14 cellular contexts compared by ENCODE assay signal in genomic region chr7:149199234-149199990, GRCh38. TPM values are rescaled to one million over a fixed set of nuclear protein-coding genes. Genes with fewer than 3 reads are reported as not detected.
DNase-seq lines count a peak whose midpoint lies in the region; ATAC-seq and TF ChIP-seq lines count a peak whose summit lies in the region.
"Had no signal": no experiment of that assay in that cellular context is flagged by ENCODE, and none has a peak within 500 bp of the region (broad histone marks: within the 10 kb centered on the region; RNA-seq: fewer than 3 reads in every experiment).

No MANE protein-coding gene starts in this region.

- in situ Hi-C loops in astrocyte of the spinal cord (cut with HindIII; ENCODE audit: low sequenced_read_pairs) = no loop called here

- ATAC-seq in HCT116 (no peak), GM18867 (IDR thresholded peaks at IDR 0.05; ENCODE audit: unreplicated experiment) (no peak), GM18502 (IDR thresholded peaks at IDR 0.05; ENCODE audit: poor library complexity, unreplicated experiment) (no peak)
- no peak for ATAC-seq in natural killer cell treated with Interleukin-12 subunit alpha and Interleukin-12 subunit beta and Interleukin-15 and Interleukin-18, amount 100 ng/mL, for 72 hours
- ATAC-seq: left lobe of liver had no signal

- no peak for TF ChIP-seq CTCF in HCT116 (IDR thresholded peaks at IDR 0.05 in 2 of 3, conservative IDR thresholded peaks at IDR 0.05 in 1 of 3; ENCODE audit: borderline replicate concordance in 1 of 3, insufficient read depth in 1 of 3, low read depth in 2 of 3, low read length in 2 of 3)
- no peak for TF ChIP-seq CTCF in astrocyte of the spinal cord (IDR thresholded peaks at IDR 0.05; ENCODE audit: low read depth, low read length)

- H3K9me2 ChIP-seq in HCT116 (ENCODE audit: insufficient read depth) = no peaks in the 10 kb centered on the region

- H4K20me1 ChIP-seq in HCT116 (ENCODE audit: insufficient read depth) = no peaks in the 10 kb centered on the region

- H3K4me2 ChIP-seq in HCT116 (ENCODE audit: low read length) = no peak overlapping the region

- DNase-seq in CD4-positive, alpha-beta memory T cell = no peak
- DNase-seq in HCT116 (ENCODE audit: low read depth, low spot score) (no peak), astrocyte of the spinal cord (ENCODE audit: low read depth, low spot score) (peak; percentile 40), NCI-H187 treated with DMSO at 0.1 percent for 48 hours (lab: John Stamatoyannopoulos, UW) (no peak)
- DNase-seq in natural killer cell treated with Interleukin-12 subunit alpha and Interleukin-12 subunit beta and Interleukin-15 and Interleukin-18, amount 100 ng/mL, for 72 hours (ENCODE audit: low spot score) = no peak
- DNase-seq: activated CD4-positive, alpha-beta T cell treated with anti-CD3 and anti-CD28 coated beads, Interleukin-2, amount 10 ng/mL, durations not matched to agents 7 days and 5 days; activated naive CD4-positive, alpha-beta T cell; hypothalamus; KG1; NCI-H524 treated with DMSO at 0.1 percent for 48 hours; uterus had no signal

- no peaks in the 10 kb centered on the region for H3K27me3 Mint-ChIP-seq in CD4-positive, alpha-beta memory T cell
- no peaks in the 10 kb centered on the region for H3K27me3 Mint-ChIP-seq in natural killer cell treated with Interleukin-12 subunit alpha and Interleukin-12 subunit beta and Interleukin-15 and Interleukin-18, amount 100 ng/mL, for 72 hours
- H3K27me3 Mint-ChIP-seq: activated CD4-positive, alpha-beta T cell treated with anti-CD3 and anti-CD28 coated beads, Interleukin-2, amount 10 ng/mL, durations not matched to agents 7 days and 5 days had no signal

- no peaks in the 10 kb centered on the region for H3K9me3 ChIP-seq in CD4-positive, alpha-beta memory T cell (ENCODE audit: control insufficient read depth in 1 of 2, low read length in 2 of 2)
- peaks cover 0 to 3% of the 10 kb centered on the region in 2 experiments; a peak in 1 of 4 replicates for H3K9me3 ChIP-seq in HCT116 (ENCODE audit: control insufficient read depth in 1 of 2, insufficient read depth in 1 of 2, low read depth in 1 of 2, low read length in 2 of 2)
- H3K9me3 ChIP-seq: uterus had no signal

- BruUV-seq in HCT116 (replicated peaks; lab: Mats Ljungman, UMichigan) = TSS peak; percentile 5

- H2AFZ ChIP-seq in HCT116 (ENCODE audit: low read depth, low read length, poor library complexity, severe bottlenecking) = no peak overlapping the region

- intact Hi-C loops in CD4-positive, alpha-beta memory T cell (cut with micrococcal nuclease) = loop anchor here (5.0 kb wide), 1 partner anchor 52 kb away; the partner anchor contains the start of gene ZNF398
- intact Hi-C loops in HCT116 (cut with micrococcal nuclease) = loop anchor here (5.0 kb wide), 1 partner anchor 33 kb away; no protein-coding TSS in a partner anchor

- H3K4me1 ChIP-seq in CD4-positive, alpha-beta memory T cell (ENCODE audit: insufficient read depth, low read length) = peaks cover 23% of the 10 kb centered on the region
- H3K4me1 ChIP-seq in HCT116 (ENCODE audit: control insufficient read depth in 1 of 2, insufficient read depth in 2 of 2, low read length in 2 of 2) = peaks cover 10 to 17% of the 10 kb centered on the region in 2 experiments

- no peak overlapping the region for H3K4me3 ChIP-seq in CD4-positive, alpha-beta memory T cell (ENCODE audit: low read length in 2 of 2)
- H3K4me3 ChIP-seq in HCT116 (replicated peaks in 1 of 2; ENCODE audit: low read depth in 1 of 2, low read length in 2 of 2) (no peak overlapping the region), astrocyte of the spinal cord (ENCODE audit: low read depth, low read length) (no peak overlapping the region)
- H3K4me3 ChIP-seq: uterus had no signal

- peak overlapping the region in 4 of 7 donors; percentile 10 to 86 (median 20) for H3K27ac Mint-ChIP-seq in CD4-positive, alpha-beta memory T cell
- H3K27ac Mint-ChIP-seq in natural killer cell treated with Interleukin-12 subunit alpha and Interleukin-12 subunit beta and Interleukin-15 and Interleukin-18, amount 100 ng/mL, for 72 hours = peak overlapping the region; percentile 60 to 91

- no peaks in the 10 kb centered on the region for H3K9me3 Mint-ChIP-seq in CD4-positive, alpha-beta memory T cell
- no peaks in the 10 kb centered on the region for H3K9me3 Mint-ChIP-seq in natural killer cell treated with Interleukin-12 subunit alpha and Interleukin-12 subunit beta and Interleukin-15 and Interleukin-18, amount 100 ng/mL, for 72 hours
- H3K9me3 Mint-ChIP-seq: activated CD4-positive, alpha-beta T cell treated with anti-CD3 and anti-CD28 coated beads, Interleukin-2, amount 10 ng/mL, durations not matched to agents 7 days and 5 days had no signal

- peaks cover 39 to 47% of the 10 kb centered on the region in 2 donors for H3K36me3 Mint-ChIP-seq in CD4-positive, alpha-beta memory T cell
- peaks cover 41% of the 10 kb centered on the region for H3K36me3 Mint-ChIP-seq in natural killer cell treated with Interleukin-12 subunit alpha and Interleukin-12 subunit beta and Interleukin-15 and Interleukin-18, amount 100 ng/mL, for 72 hours

- peak overlapping the region in 2 of 8 donors; percentile 54 to 61 for H3K4me3 Mint-ChIP-seq in CD4-positive, alpha-beta memory T cell
- H3K4me3 Mint-ChIP-seq in natural killer cell treated with Interleukin-12 subunit alpha and Interleukin-12 subunit beta and Interleukin-15 and Interleukin-18, amount 100 ng/mL, for 72 hours = peak overlapping the region; percentile 67
- H3K4me3 Mint-ChIP-seq: activated CD4-positive, alpha-beta T cell treated with anti-CD3 and anti-CD28 coated beads, Interleukin-2, amount 10 ng/mL, durations not matched to agents 7 days and 5 days had no signal

- CTCF ChIA-PET in CD4-positive, alpha-beta memory T cell (lab: Charles Lee; ENCODE audit: partially characterized antibody) = no interaction called here
- CTCF ChIA-PET in HCT116 (lab: Charles Lee) = no interaction called here

- peaks cover 22% of the 10 kb centered on the region for H3K36me3 ChIP-seq in CD4-positive, alpha-beta memory T cell (ENCODE audit: insufficient read depth, low read length)
- H3K36me3 ChIP-seq in HCT116 (ENCODE audit: control insufficient read depth in 1 of 2, insufficient read depth in 2 of 2, low read length in 2 of 2) = peaks cover 42 to 46% of the 10 kb centered on the region in 2 experiments
- H3K36me3 ChIP-seq: uterus had no signal

- no peaks in the 10 kb centered on the region for H3K27me3 ChIP-seq in CD4-positive, alpha-beta memory T cell (ENCODE audit: insufficient read depth, low read length)
- H3K27me3 ChIP-seq in HCT116 (ENCODE audit: insufficient read depth, low read length) = no peaks in the 10 kb centered on the region
- H3K27me3 ChIP-seq: uterus had no signal

- POLR2A ChIA-PET in CD4-positive, alpha-beta memory T cell (lab: Charles Lee; ENCODE audit: partially characterized antibody) = no interaction called here
- POLR2A ChIA-PET in HCT116 (lab: Charles Lee) = no interaction called here

- TF ChIP-seq RAD21 in HCT116 (IDR thresholded peaks at IDR 0.05; ENCODE audit: low read depth) = no peak

- RAD21 ChIA-PET in HCT116 (lab: Charles Lee; ENCODE audit: low non-redundant PET in 1 of 2, low total read pairs in 2 of 2, uncharacterized antibody in 2 of 2, unreplicated experiment in 2 of 2) = no interaction called here

- no peak overlapping the region for H3K27ac ChIP-seq in CD4-positive, alpha-beta memory T cell (ENCODE audit: low read depth, low read length)
- H3K27ac ChIP-seq in HCT116 (ENCODE audit: low read depth, low read length) = no peak overlapping the region
- H3K27ac ChIP-seq: uterus had no signal

- peaks cover 78% of the 10 kb centered on the region for H3K79me2 ChIP-seq in HCT116 (ENCODE audit: insufficient read depth, low read length)

- peaks cover 24 to 52% (median 38%) of the 10 kb centered on the region in 4 donors for H3K4me1 Mint-ChIP-seq in CD4-positive, alpha-beta memory T cell
- peaks cover 57 to 73% of the 10 kb centered on the region in 2 donors for H3K4me1 Mint-ChIP-seq in natural killer cell treated with Interleukin-12 subunit alpha and Interleukin-12 subunit beta and Interleukin-15 and Interleukin-18, amount 100 ng/mL, for 72 hours (ENCODE audit: low read depth in 2 of 2)

- TF ChIP-seq POLR2A in HCT116 (IDR thresholded peaks at IDR 0.05; ENCODE audit: borderline replicate concordance, extremely low read depth, insufficient read depth, insufficient read length) = no peak

- H3K9ac ChIP-seq in HCT116 (ENCODE audit: low read length) = no peak overlapping the region

TF ChIP-seq in HCT116, 20 proteins besides CTCF, POLR2A, EP300 and RAD21 (continues in another document):
- TF ChIP-seq SP1 (IDR thresholded peaks at IDR 0.05; ENCODE audit: low read depth) (no peak), YY1 (IDR thresholded peaks at IDR 0.05; ENCODE audit: extremely low read depth, insufficient replicate concordance, low read depth, low read length) (no peak), ELF1 (IDR thresholded peaks at IDR 0.05; ENCODE audit: borderline replicate concordance, low read depth) (no peak), CBX3 (IDR thresholded peaks at IDR 0.05; ENCODE audit: low read depth) (no peak), EGR1 (IDR thresholded peaks at IDR 0.05; ENCODE audit: low read depth) (no peak), ZNF274 (IDR thresholded peaks at IDR 0.05; ENCODE audit: low read depth, low read length) (no peak), SIN3A (IDR thresholded peaks at IDR 0.05; ENCODE audit: low read depth) (no peak), POLR2AphosphoS5 (IDR thresholded peaks at IDR 0.05; ENCODE audit: low read depth, low read length) (no peak)
- TF ChIP-seq, protein P1, sequence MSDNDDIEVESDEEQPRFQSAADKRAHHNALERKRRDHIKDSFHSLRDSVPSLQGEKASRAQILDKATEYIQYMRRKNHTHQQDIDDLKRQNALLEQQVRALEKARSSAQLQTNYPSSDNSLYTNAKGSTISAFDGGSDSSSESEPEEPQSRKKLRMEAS (IDR thresholded peaks at IDR 0.05) = no peak

RNA-seq across cellular contexts. Expression of gene ZNF282, which starts 4.1 kb away (rescaled TPM):
- 10 to 100 TPM; 19.1 to 20.7 TPM for total RNA-seq in CD4-positive, alpha-beta memory T cell
- 1 to 10 TPM in 1 of 2 donors, under 1 TPM in 1; 0.13 to 1.8 TPM for polyA plus RNA-seq in CD4-positive, alpha-beta memory T cell
- total RNA-seq in HCT116 (2021; ENCODE audit: unreplicated experiment) = 30.4 TPM
- polyA plus RNA-seq in HCT116 (2012) = 17.3 and 20.7 TPM in 2 replicates
- 10 to 100 TPM; 37.4 to 46.7 TPM for total RNA-seq in natural killer cell treated with Interleukin-12 subunit alpha and Interleukin-12 subunit beta and Interleukin-15 and Interleukin-18, amount 100 ng/mL, for 72 hours

RNA-seq across cellular contexts. Expression of gene ZNF212, which starts 40.0 kb away (rescaled TPM):
- total RNA-seq in CD4-positive, alpha-beta memory T cell = 10 to 100 TPM; 21.5 to 24.0 TPM
- 1 to 10 TPM; 4.5 to 9.3 TPM for polyA plus RNA-seq in CD4-positive, alpha-beta memory T cell
- 13.7 TPM for total RNA-seq in HCT116 (2021; ENCODE audit: unreplicated experiment)
- polyA plus RNA-seq in HCT116 (2012) = 7.2 and 8.6 TPM in 2 replicates
- total RNA-seq in natural killer cell treated with Interleukin-12 subunit alpha and Interleukin-12 subunit beta and Interleukin-15 and Interleukin-18, amount 100 ng/mL, for 72 hours = 10 to 100 TPM; 11.5 to 19.9 TPM

RNA-seq across cellular contexts. Expression of gene ZNF398, which starts 52.2 kb away (rescaled TPM):
- 10 to 100 TPM; 26.9 to 28.4 TPM for total RNA-seq in CD4-positive, alpha-beta memory T cell
- 10 to 100 TPM in 1 of 2 donors, 1 to 10 TPM in 1; 7.5 to 13.9 TPM for polyA plus RNA-seq in CD4-positive, alpha-beta memory T cell
- total RNA-seq in HCT116 (2021; ENCODE audit: unreplicated experiment) = 14.1 TPM
- polyA plus RNA-seq in HCT116 (2012) = 6.2 and 7.2 TPM in 2 replicates
- 10 to 100 TPM; 17.9 to 20.0 TPM for total RNA-seq in natural killer cell treated with Interleukin-12 subunit alpha and Interleukin-12 subunit beta and Interleukin-15 and Interleukin-18, amount 100 ng/mL, for 72 hours
